9 cellular contexts compared by ENCODE assay signal in genomic region chr9:96619109-96619435, GRCh38. TPM values are rescaled to one million over a fixed set of nuclear protein-coding genes. Genes with fewer than 3 reads are reported as not detected.
DNase-seq lines count a peak whose midpoint lies in the region; ATAC-seq and TF ChIP-seq lines count a peak whose summit lies in the region.
"Had no signal": no experiment of that assay in that cellular context is flagged by ENCODE, and none has a peak within 500 bp of the region (broad histone marks: within the 10 kb centered on the region; RNA-seq: fewer than 3 reads in every experiment).

No MANE protein-coding gene starts in this region.

- H3K9ac ChIP-seq in skeletal muscle satellite cell (ENCODE audit: low read depth, low read length) = peak overlapping the region; percentile 76

- H3K4me3 ChIP-seq in hepatocyte = peak overlapping the region; percentile 85
- peak overlapping the region; percentile 96 for H3K4me3 ChIP-seq in skeletal muscle satellite cell (ENCODE audit: low read length)

- H3K27ac ChIP-seq in hepatocyte = peak overlapping the region; percentile 85

- POLR2A ChIA-PET in activated B cell treated with CpG ODN at 0.5 μM for 24 hours (lab: Charles Lee) = interaction anchor here (0.6 kb wide), 1 partner anchor 793 kb away, joined by 4 read pairs; no protein-coding TSS in a partner anchor

- no peaks in the 10 kb centered on the region for H3K36me3 ChIP-seq in hepatocyte (replicated peaks; ENCODE audit: insufficient read depth, low read depth)
- no peaks in the 10 kb centered on the region for H3K36me3 ChIP-seq in skeletal muscle satellite cell (ENCODE audit: insufficient read depth, low read length)

- H3K27me3 ChIP-seq in hepatocyte (no peaks in the 10 kb centered on the region), skeletal muscle satellite cell (ENCODE audit: control insufficient read depth, insufficient read depth, low read length) (no peaks in the 10 kb centered on the region)

- H3K4me1 ChIP-seq in hepatocyte (ENCODE audit: insufficient read depth) = peaks cover 5% of the 10 kb centered on the region
- peaks cover 17% of the 10 kb centered on the region for H3K4me1 ChIP-seq in skeletal muscle satellite cell (ENCODE audit: control insufficient read depth, insufficient read depth, low read length)

- ATAC-seq in GM21723 (IDR thresholded peaks at IDR 0.05; ENCODE audit: unreplicated experiment) = peak; percentile 10
- ATAC-seq in activated B cell treated with CpG ODN at 0.5 μM for 24 hours (ENCODE audit: low read depth) = no peak
- ATAC-seq in GM19035 (IDR thresholded peaks at IDR 0.05; ENCODE audit: unreplicated experiment) = no peak

- no peak overlapping the region for H3K27ac Mint-ChIP-seq in activated B cell treated with CpG ODN at 0.5 μM for 24 hours
- H3K27ac Mint-ChIP-seq: activated naive CD8-positive, alpha-beta T cell had no signal

- no peak for TF ChIP-seq CTCF in activated B cell treated with CpG ODN at 0.5 μM for 24 hours (IDR thresholded peaks at IDR 0.05)
- no peak for TF ChIP-seq CTCF in hepatocyte (IDR thresholded peaks at IDR 0.05; ENCODE audit: poor library complexity)

- no peaks in the 10 kb centered on the region for H3K9me3 ChIP-seq in hepatocyte (ENCODE audit: low read depth)
- H3K9me3 ChIP-seq in skeletal muscle satellite cell (replicated peaks; ENCODE audit: low read length) = no peaks in the 10 kb centered on the region

- H3K4me1 Mint-ChIP-seq in activated B cell treated with CpG ODN at 0.5 μM for 24 hours = peaks cover 11% of the 10 kb centered on the region

- peaks cover 40% of the 10 kb centered on the region for H3K79me2 ChIP-seq in hepatocyte

- H3K9me3 Mint-ChIP-seq in activated B cell treated with CpG ODN at 0.5 μM for 24 hours = no peaks in the 10 kb centered on the region

- CTCF ChIA-PET in activated B cell treated with CpG ODN at 0.5 μM for 24 hours (lab: Charles Lee) = interaction anchor here (1.2 kb wide), 1 partner anchor 291 kb away, joined by 3 read pairs; no protein-coding TSS in a partner anchor

- H4K20me1 ChIP-seq in hepatocyte (ENCODE audit: insufficient read depth, poor library complexity, severe bottlenecking) = no peaks in the 10 kb centered on the region

- 1% methylated on average over 16 of the region's 50 CpGs for WGBS in hepatocyte (ENCODE audit: low lambda C conversion rate, missing lambda C conversion rate)

- peak overlapping the region; percentile 19 for H2AFZ ChIP-seq in hepatocyte

- intact Hi-C loops in activated B cell treated with CpG ODN at 0.5 μM for 24 hours (cut with micrococcal nuclease) = loop anchor here (5.0 kb wide), 1 partner anchor 33 kb away; no protein-coding TSS in a partner anchor

- peaks cover 53% of the 10 kb centered on the region for H3K27me3 Mint-ChIP-seq in activated B cell treated with CpG ODN at 0.5 μM for 24 hours

- H3K36me3 Mint-ChIP-seq in activated B cell treated with CpG ODN at 0.5 μM for 24 hours (ENCODE audit: low read depth) = no peaks in the 10 kb centered on the region
- H3K36me3 Mint-ChIP-seq: activated naive CD8-positive, alpha-beta T cell had no signal

- H3K4me2 ChIP-seq in hepatocyte = peak overlapping the region; percentile 89
- peak overlapping the region; percentile 90 for H3K4me2 ChIP-seq in skeletal muscle satellite cell (ENCODE audit: low read length)

- no peaks in the 10 kb centered on the region for H3K9me2 ChIP-seq in hepatocyte (replicated peaks; ENCODE audit: insufficient read depth)

- DNase-seq in activated B cell treated with CpG ODN at 0.5 μM for 24 hours = peak; percentile 17
- DNase-seq in hepatocyte (ENCODE audit: low spot score) = no peak
- DNase-seq in iPS-NIHi7 (ENCODE audit: extremely low spot score) = no peak
- DNase-seq in COLO829 (ENCODE audit: low spot score) = no peak
- DNase-seq in DMS 273 treated with DMSO at 0.1 percent for 48 hours (lab: John Stamatoyannopoulos, UW) = no peak

- H3K4me3 Mint-ChIP-seq in activated B cell treated with CpG ODN at 0.5 μM for 24 hours = peak overlapping the region; percentile 24

RNA-seq across cellular contexts. Expression of gene CDC14B, which starts 0.6 kb away (rescaled TPM):
- total RNA-seq in activated B cell treated with CpG ODN at 0.5 μM for 24 hours = 1.3 and 2.5 TPM in 2 replicates
- total RNA-seq in hepatocyte = 26.2 and 33.4 TPM in 2 replicates
- 11.4 and 15.1 TPM in 2 replicates for polyA plus RNA-seq in hepatocyte
- 13.5 and 14.2 TPM in 2 replicates for total RNA-seq in skeletal muscle satellite cell (2012; rRNA removed)

RNA-seq across cellular contexts. Expression of gene PRXL2C, which starts 36.0 kb away (rescaled TPM):
- total RNA-seq in activated B cell treated with CpG ODN at 0.5 μM for 24 hours (11.7 and 12.6 TPM in 2 replicates), hepatocyte (11.0 and 11.4 TPM in 2 replicates)
- polyA plus RNA-seq in hepatocyte = 8.8 and 11.6 TPM in 2 replicates
- 18.0 and 18.1 TPM in 2 replicates for total RNA-seq in skeletal muscle satellite cell (2012; rRNA removed)
